ENCODE assay signal across 8 cellular contexts in genomic region chr17:39573447-39574298, GRCh38. TPM values are rescaled to one million over a fixed set of nuclear protein-coding genes. Genes with fewer than 3 reads are reported as not detected.
A peak's percentile ranks its signal among the peaks of the same experiment; 100 is the strongest.
DNase-seq lines count a peak whose midpoint lies in the region; ATAC-seq and TF ChIP-seq lines count a peak whose summit lies in the region.

No MANE protein-coding gene starts in this region.

- POLR2A ChIA-PET in WTC11 (lab: Charles Lee), result interaction anchor here (0.6 to 1.5 kb wide), 4 partner anchors 18 to 122 kb away, joined by 3 to 6 read pairs (median 4); partner anchors contain the start of gene MED1

- H3K36me3 Mint-ChIP-seq in WTC11 (peaks cover 9% of the 10 kb centered on the region), endodermal cell (ENCODE audit: low read depth) (peaks cover 10% of the 10 kb centered on the region)
- H3K36me3 Mint-ChIP-seq in stimulated activated naive B cell treated with anti-CD40 and anti-IgM and Interleukin-4, amounts not matched to agents 10 μg/mL and 1 μg/mL and 100 μg/mL, for 72 hours, result peaks cover 27 to 36% of the 10 kb centered on the region in 2 donors

- 5 to 7% methylated on average over 45 to 66 of the region's 66 CpGs for WGBS in endodermal cell (ENCODE audit: insufficient coverage in 1 of 2, insufficient read length in 1 of 2), 2 experiments

- peaks cover 10% of the 10 kb centered on the region for H3K9me3 Mint-ChIP-seq in WTC11
- peaks cover 5% of the 10 kb centered on the region for H3K9me3 Mint-ChIP-seq in endodermal cell
- H3K9me3 Mint-ChIP-seq in stimulated activated naive B cell treated with anti-CD40 and anti-IgM and Interleukin-4, amounts not matched to agents 10 μg/mL and 1 μg/mL and 100 μg/mL, for 72 hours, result peaks cover 5 to 11% of the 10 kb centered on the region in 2 donors

- TF ChIP-seq POLR2A in NB4 (IDR thresholded peaks at IDR 0.05; ENCODE audit: extremely low read depth, insufficient read length), result no peak

- H3K36me3 ChIP-seq in endodermal cell (ENCODE audit: control insufficient read depth, insufficient read depth, low read length), result no peaks in the 10 kb centered on the region

- CTCF ChIA-PET in WTC11 (lab: Charles Lee), result interaction anchor here (0.6 to 2.2 kb wide), 11 partner anchors 8 to 92 kb away, joined by 3 to 21 read pairs (median 3); partner anchors contain the start of gene TCAP

- H3K4me1 ChIP-seq in endodermal cell (ENCODE audit: control insufficient read depth, insufficient read depth, low read length), result no peaks in the 10 kb centered on the region

- H3K9ac ChIP-seq in endodermal cell (ENCODE audit: extremely low read depth, low read length, poor library complexity, severe bottlenecking), result no peak overlapping the region

- peaks cover 30% of the 10 kb centered on the region for H3K27me3 Mint-ChIP-seq in WTC11 (ENCODE audit: low read depth)
- H3K27me3 Mint-ChIP-seq in endodermal cell (ENCODE audit: insufficient read depth), result peaks cover 58% of the 10 kb centered on the region
- peaks cover 24 to 25% of the 10 kb centered on the region in 2 donors for H3K27me3 Mint-ChIP-seq in stimulated activated naive B cell treated with anti-CD40 and anti-IgM and Interleukin-4, amounts not matched to agents 10 μg/mL and 1 μg/mL and 100 μg/mL, for 72 hours

- peaks cover 5% of the 10 kb centered on the region for H3K27me3 ChIP-seq in endodermal cell (ENCODE audit: control insufficient read depth, insufficient read depth, low read length, poor library complexity, severe bottlenecking)

- peak overlapping the region; percentile 17 for H3K27ac ChIP-seq in endodermal cell (ENCODE audit: low read depth, low read length)

- TF ChIP-seq CTCF in NB4 (IDR thresholded peaks at IDR 0.05; ENCODE audit: low read depth, low read length), result no peak
- no peak for TF ChIP-seq CTCF in WTC11 (IDR thresholded peaks at IDR 0.05)
- no peak for TF ChIP-seq CTCF in endodermal cell (conservative IDR thresholded peaks at IDR 0.05)

- H3K4me1 Mint-ChIP-seq in WTC11, result peaks cover 12% of the 10 kb centered on the region
- H3K4me1 Mint-ChIP-seq in endodermal cell, result peaks cover 10% of the 10 kb centered on the region
- H3K4me1 Mint-ChIP-seq in stimulated activated naive B cell treated with anti-CD40 and anti-IgM and Interleukin-4, amounts not matched to agents 10 μg/mL and 1 μg/mL and 100 μg/mL, for 72 hours, result peaks cover 4 to 16% of the 10 kb centered on the region in 2 donors

- ATAC-seq in WTC11, result peak; percentile 82
- ATAC-seq in stimulated activated naive B cell treated with anti-CD40 and anti-IgM and Interleukin-4, amounts not matched to agents 10 μg/mL and 1 μg/mL and 100 μg/mL, for 72 hours (replicated peaks), result peak; percentile 86 to 90

- DNase-seq in NCI-H1436 (lab: John Stamatoyannopoulos, UW), result peak; percentile 32
- no peak for DNase-seq in NCI-H1436 treated with DMSO at 0.1 percent for 48 hours (lab: John Stamatoyannopoulos, UW)
- peak; percentile 35 for DNase-seq in NB4 (ENCODE audit: low read depth)
- peak; percentile 70 for DNase-seq in WTC11 (ENCODE audit: low spot score)
- peak; percentile 91 for DNase-seq in endodermal cell
- DNase-seq in medulla oblongata (ENCODE audit: extremely low spot score), result peak; percentile 12
- DNase-seq in stimulated activated naive B cell treated with anti-CD40 and anti-IgM and Interleukin-4, amounts not matched to agents 10 μg/mL and 1 μg/mL and 100 μg/mL, for 72 hours, result peak; percentile 10
- no peak for DNase-seq in OCI-M2 (lab: John Stamatoyannopoulos, UW; ENCODE audit: unreplicated experiment)

- peaks cover 12% of the 10 kb centered on the region for H3K9me3 ChIP-seq in endodermal cell (ENCODE audit: control insufficient read depth, low read length)

- H3K27ac Mint-ChIP-seq in WTC11 (peak overlapping the region; percentile 73), endodermal cell (peak overlapping the region; percentile 94)
- H3K27ac Mint-ChIP-seq in stimulated activated naive B cell treated with anti-CD40 and anti-IgM and Interleukin-4, amounts not matched to agents 10 μg/mL and 1 μg/mL and 100 μg/mL, for 72 hours, result no peak overlapping the region

- H3K4me3 Mint-ChIP-seq in WTC11 (peak overlapping the region; percentile 79), endodermal cell (peak overlapping the region; percentile 72)
- H3K4me3 Mint-ChIP-seq in stimulated activated naive B cell treated with anti-CD40 and anti-IgM and Interleukin-4, amounts not matched to agents 10 μg/mL and 1 μg/mL and 100 μg/mL, for 72 hours, result peak overlapping the region; percentile 84 to 90

- no peak overlapping the region for H3K4me3 ChIP-seq in NB4 (ENCODE audit: low read depth, low read length)
- H3K4me3 ChIP-seq in endodermal cell (ENCODE audit: low read length), result peak overlapping the region; percentile 74

TF ChIP-seq in WTC11, 78 proteins besides CTCF, POLR2A, EP300 and RAD21:
- TF ChIP-seq NR2C2 (CRISPR knock-in tag; IDR thresholded peaks at IDR 0.05), result no peak
- TF ChIP-seq FOXP1 (CRISPR knock-in tag; IDR thresholded peaks at IDR 0.05; ENCODE audit: borderline replicate concordance), result no peak
- peak; percentile 26; the same call in 1 of the 2 replicates for TF ChIP-seq FOXK1 (CRISPR knock-in tag; IDR thresholded peaks at IDR 0.05)
- no peak for TF ChIP-seq EMX1 (CRISPR knock-in tag; IDR thresholded peaks at IDR 0.05)
- TF ChIP-seq USF1 (CRISPR knock-in tag; IDR thresholded peaks at IDR 0.05), result peak; percentile 79
- TF ChIP-seq USF2 (CRISPR knock-in tag; IDR thresholded peaks at IDR 0.05), result peak; percentile 84
- peak; percentile 75 for TF ChIP-seq SP1 (CRISPR knock-in tag; conservative IDR thresholded peaks at IDR 0.05)
- 0 out of 2 replicates have a peak, but pooled peaks have one; percentile 46 for TF ChIP-seq FOXP4 (CRISPR knock-in tag; IDR thresholded peaks at IDR 0.05)
- TF ChIP-seq CREM (CRISPR knock-in tag; IDR thresholded peaks at IDR 0.05), result 0 out of 2 replicates have a peak, but pooled peaks have one; percentile 49
- TF ChIP-seq TP53 (CRISPR knock-in tag; IDR thresholded peaks at IDR 0.05), result 0 out of 2 replicates have a peak, but pooled peaks have one; percentile 13
- 0 out of 2 replicates have a peak, but pooled peaks have one; percentile 20 for TF ChIP-seq TEAD1 (CRISPR knock-in tag; IDR thresholded peaks at IDR 0.05)

RNA-seq across cellular contexts. Expression of gene NEUROD2, which starts 34.0 kb away (rescaled TPM):
- total RNA-seq in WTC11 (2021) (not detected in 3 replicates), endodermal cell (not detected)
- polyA plus RNA-seq in endodermal cell (2013, experiment 1 of 2), result not detected
- not detected for polyA plus RNA-seq in endodermal cell (2013, experiment 2 of 2)

RNA-seq across cellular contexts. Expression of gene PPP1R1B, which starts 53.1 kb away (rescaled TPM):
- total RNA-seq in WTC11 (2021), result 15.0 to 20.5 TPM (median 15.2 TPM) in 3 replicates
- 1 to 10 TPM; 1.0 to 2.1 TPM for total RNA-seq in endodermal cell
- polyA plus RNA-seq in endodermal cell (2013, experiment 1 of 2), result 0.46 TPM
- not detected for polyA plus RNA-seq in endodermal cell (2013, experiment 2 of 2)

Comparison
In these comparisons a context has a peak if more than half of its experiments do, and no peak if none do; other contexts are left out.
1. DNase-seq: peak in NCI-H1436 (single experiment), NB4 (single experiment), WTC11 (single experiment), endodermal cell (single experiment), medulla oblongata (single experiment) and stimulated activated naive B cell treated with anti-CD40 and anti-IgM and Interleukin-4, amounts not matched to agents 10 μg/mL and 1 μg/mL and 100 μg/mL, for 72 hours (single experiment); none in NCI-H1436 treated with DMSO at 0.1 percent for 48 hours (single experiment) and OCI-M2 (single experiment).
2. Peak in every context shown above with its lines, with median percentiles within 50 percentile points of each other: H3K4me3 Mint-ChIP-seq.